Comparison of ENCODE assay signal across 13 cellular contexts in genomic region chr11:120124355-120124754, GRCh38. TPM values are rescaled to one million over a fixed set of nuclear protein-coding genes. Genes with fewer than 3 reads are reported as not detected.
A peak's percentile ranks its signal among the peaks of the same experiment; 100 is the strongest.
DNase-seq lines count a peak whose midpoint lies in the region; ATAC-seq and TF ChIP-seq lines count a peak whose summit lies in the region.
"Had no signal": no experiment of that assay in that cellular context is flagged by ENCODE, and none has a peak within 500 bp of the region (broad histone marks: within the 10 kb centered on the region; RNA-seq: fewer than 3 reads in every experiment).

No MANE protein-coding gene starts in this region.

- no peak overlapping the region for H3K4me3 Mint-ChIP-seq in T-helper 17 cell

- H3K4me1 ChIP-seq in PC-9 (replicated peaks; ENCODE audit: insufficient read depth) (peaks cover 61% of the 10 kb centered on the region), smooth muscle cell (ENCODE audit: low read depth) (peaks cover 8% of the 10 kb centered on the region)
- H3K4me1 ChIP-seq: HAP-1 had no signal

- H3K27me3 Mint-ChIP-seq in T-helper 17 cell: peaks cover 39% of the 10 kb centered on the region

- no peaks in the 10 kb centered on the region for H3K36me3 Mint-ChIP-seq in T-helper 17 cell (ENCODE audit: low read depth)

- intact Hi-C loops in PC-9 (cut with micrococcal nuclease; ENCODE audit: unreplicated experiment) (loop anchor here (2.0 to 10.0 kb wide), 6 partner anchors 44 to 760 kb away; partner anchors contain the start of gene OAF), left cardiac atrium (cut with DNase I) (no loop called here)

- H3K36me3 ChIP-seq in PC-9 (ENCODE audit: low read depth): 0 out of 2 replicates have a peak, but pooled peaks cover 16% of the 10 kb centered on the region
- no peaks in the 10 kb centered on the region for H3K36me3 ChIP-seq in smooth muscle cell (ENCODE audit: low read depth)
- H3K36me3 ChIP-seq: HAP-1 had no signal

- no peaks in the 10 kb centered on the region for H3K27me3 ChIP-seq in PC-9 (ENCODE audit: insufficient read depth, low read depth)
- no peaks in the 10 kb centered on the region for H3K27me3 ChIP-seq in smooth muscle cell (ENCODE audit: low read depth)

- H3K9me3 ChIP-seq in PC-9 (ENCODE audit: insufficient read depth, low read depth): no peaks in the 10 kb centered on the region; the same call in 1 of the 2 replicates
- no peaks in the 10 kb centered on the region for H3K9me3 ChIP-seq in smooth muscle cell (replicated peaks; ENCODE audit: low read depth)
- H3K9me3 ChIP-seq in T-helper 17 cell (ENCODE audit: control insufficient read depth, low read length, poor library complexity, severe bottlenecking): no peaks in the 10 kb centered on the region
- H3K9me3 ChIP-seq: Caco-2, HAP-1 had no signal

- H3K9ac ChIP-seq in smooth muscle cell (ENCODE audit: low read depth): no peak overlapping the region

- no TSS peak for BruUV-seq in PC-9 (replicated peaks; lab: Mats Ljungman, UMichigan)

- H3K4me1 Mint-ChIP-seq in T-helper 17 cell: peaks cover 5% of the 10 kb centered on the region

- H3K79me2 ChIP-seq in PC-9 (ENCODE audit: low read depth) (0 out of 2 replicates have a peak, but pooled peaks cover 4% of the 10 kb centered on the region), smooth muscle cell (ENCODE audit: low read depth) (no peaks in the 10 kb centered on the region)

- peaks cover 51% of the 10 kb centered on the region for H3F3A ChIP-seq in PC-9 (ENCODE audit: insufficient read depth, low read depth)
- no peaks in the 10 kb centered on the region for H3F3A ChIP-seq in smooth muscle cell (ENCODE audit: low read depth)

- H3K27ac ChIP-seq in PC-9 (peak overlapping the region; percentile 98), epithelial cell of prostate (peak overlapping the region; percentile 97), smooth muscle cell (ENCODE audit: low read depth) (peak overlapping the region; percentile 96)

- peak overlapping the region; percentile 81 for H3K4me2 ChIP-seq in PC-9
- no peak overlapping the region for H3K4me2 ChIP-seq in smooth muscle cell

- H3K27ac Mint-ChIP-seq in T-helper 17 cell: no peak overlapping the region

- POLR2A ChIA-PET in HEK293T (lab: Yijun Ruan, JAX): no interaction called here
- POLR2A ChIA-PET in PC-9 (lab: Charles Lee; ENCODE audit: unreplicated experiment): interaction anchor here (0.7 to 0.9 kb wide), 2 partner anchors 88 to 180 kb away, joined by 4 to 7 read pairs; no protein-coding TSS in a partner anchor

- DNase-seq in HEK293T (ENCODE audit: extremely low spot score): no peak
- DNase-seq in PC-9: no peak
- DNase-seq in epithelial cell of prostate (ENCODE audit: low read depth, low spot score): no peak
- no peak for DNase-seq in smooth muscle cell (lab: John Stamatoyannopoulos, UW; ENCODE audit: unreplicated experiment)
- DNase-seq in GM10266 (ENCODE audit: extremely low spot score): no peak
- DNase-seq in T-helper 17 cell: no peak
- no peak for DNase-seq in left cardiac atrium
- DNase-seq: Caco-2, NCI-H2081 treated with DMSO at 0.1 percent for 48 hours, NCI-H345, NCI-H526 treated with DMSO at 0.1 percent for 48 hours had no signal

- no peaks in the 10 kb centered on the region for H3K9me2 ChIP-seq in PC-9 (ENCODE audit: insufficient read depth)

- CTCF ChIA-PET in HEK293T (lab: Yijun Ruan, JAX): no interaction called here
- CTCF ChIA-PET in PC-9 (lab: Charles Lee): interaction anchor here (0.9 kb wide), 1 partner anchor 13 kb away, joined by 3 read pairs; the partner anchor contains the start of gene TRIM29

- WGBS in smooth muscle cell (ENCODE audit: low lambda C conversion rate): 93% methylated on average over 14 of the region's 14 CpGs

- no peak for TF ChIP-seq CTCF in PC-9 (conservative IDR thresholded peaks at IDR 0.05)
- TF ChIP-seq CTCF in smooth muscle cell (IDR thresholded peaks at IDR 0.05; ENCODE audit: borderline replicate concordance, insufficient read depth, poor library complexity, severe bottlenecking): no peak
- no peak for TF ChIP-seq CTCF in GM10266 (IDR thresholded peaks at IDR 0.05; ENCODE audit: control insufficient read depth, insufficient read depth, low read depth, missing control alignments)

- H4K20me1 ChIP-seq in PC-9 (ENCODE audit: insufficient read depth): no peaks in the 10 kb centered on the region
- H4K20me1 ChIP-seq in smooth muscle cell (ENCODE audit: low read depth): no peaks in the 10 kb centered on the region

- ATAC-seq in T-helper 17 cell (no peak), left cardiac atrium (no peak)

- no peak overlapping the region for H3K4me3 ChIP-seq in PC-9
- no peak overlapping the region for H3K4me3 ChIP-seq in smooth muscle cell
- H3K4me3 ChIP-seq: HAP-1 had no signal

- H2AFZ ChIP-seq in PC-9: no peak overlapping the region
- no peak overlapping the region for H2AFZ ChIP-seq in smooth muscle cell (ENCODE audit: low read depth)

TF ChIP-seq in HEK293T, 16 proteins besides CTCF, POLR2A, EP300 and RAD21:
- TF ChIP-seq, protein P1, sequence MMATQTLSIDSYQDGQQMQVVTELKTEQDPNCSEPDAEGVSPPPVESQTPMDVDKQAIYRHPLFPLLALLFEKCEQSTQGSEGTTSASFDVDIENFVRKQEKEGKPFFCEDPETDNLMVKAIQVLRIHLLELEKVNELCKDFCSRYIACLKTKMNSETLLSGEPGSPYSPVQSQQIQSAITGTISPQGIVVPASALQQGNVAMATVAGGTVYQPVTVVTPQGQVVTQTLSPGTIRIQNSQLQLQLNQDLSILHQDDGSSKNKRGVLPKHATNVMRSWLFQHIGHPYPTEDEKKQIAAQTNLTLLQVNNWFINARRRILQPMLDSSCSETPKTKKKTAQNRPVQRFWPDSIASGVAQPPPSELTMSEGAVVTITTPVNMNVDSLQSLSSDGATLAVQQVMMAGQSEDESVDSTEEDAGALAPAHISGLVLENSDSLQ (IDR thresholded peaks at IDR 0.05): peak; percentile 68
- TF ChIP-seq ARNT (IDR thresholded peaks at IDR 0.05): no peak

RNA-seq across cellular contexts. Expression of gene TRIM29, which starts 13.6 kb away (rescaled TPM):
- 208 and 293 TPM in 2 replicates for total RNA-seq in PC-9 (2021)
- total RNA-seq in smooth muscle cell: 37.1 and 40.5 TPM in 2 replicates
- polyA plus RNA-seq in smooth muscle cell: 20.6 and 76.5 TPM in 2 replicates
- not detected for total RNA-seq in T-helper 17 cell
- total RNA-seq in left cardiac atrium: under 1 TPM in 1 of 2 donors, not detected in 1; 0.50 TPM
- total RNA-seq: SK-MEL-5 had no signal

Comparison
In these comparisons a context has a peak if more than half of its experiments do, and no peak if none do; other contexts are left out.
1. RNA of gene TRIM29, which starts 13.6 kb away (total RNA-seq): 208 to 293 TPM in PC-9 and 37.1 to 40.5 TPM in smooth muscle cell; 0.50 TPM in left cardiac atrium and not detected in T-helper 17 cell; every median in the first group is over 10 times any median in the second.
2. Peak in every context shown above with its lines, with median percentiles within 50 percentile points of each other: H3K27ac ChIP-seq.